In genomic region chr2:113503094-113504042, GRCh38 we compare ENCODE assay signal across 9 cellular contexts. TPM values are rescaled to one million over a fixed set of nuclear protein-coding genes. Genes with fewer than 3 reads are reported as not detected.
DNase-seq lines count a peak whose midpoint lies in the region; TF ChIP-seq lines count a peak whose summit lies in the region.
"Not testable (repeated sequence)": the region's sequence is repeated elsewhere in the genome, so short reads cannot be mapped to it uniquely, and the experiment has no call there.
"Had no signal": no experiment of that assay in that cellular context is flagged by ENCODE, and none has a peak within 500 bp of the region (broad histone marks: within the 10 kb centered on the region; RNA-seq: fewer than 3 reads in every experiment).

No MANE protein-coding gene starts in this region.

- H3K9ac ChIP-seq in duodenal mucosa (ENCODE audit: low read depth in 1 of 2, low read length in 2 of 2) = not testable (repeated sequence)

- peaks cover 45% of the 10 kb centered on the region for H3K27me3 Mint-ChIP-seq in type B pancreatic cell

- TF ChIP-seq CTCF in GM12865 (IDR thresholded peaks at IDR 0.05; ENCODE audit: insufficient read depth, low read depth, low read length, missing control alignments); HEK293 (tag by site-specific recombination; IDR thresholded peaks at IDR 0.05); ovary (IDR thresholded peaks at IDR 0.05); type B pancreatic cell (conservative IDR thresholded peaks at IDR 0.05): not testable (repeated sequence)

- not testable (repeated sequence) for H3K9me3 ChIP-seq in HEK293 (ENCODE audit: control insufficient read depth, insufficient read depth, low read depth, low read length); duodenal mucosa (ENCODE audit: control insufficient read depth in 1 of 2, low read length in 2 of 2); ovary

- TF ChIP-seq EP300 in ovary (IDR thresholded peaks at IDR 0.05) = not testable (repeated sequence)

- WGBS in ovary, 3 donors = 1 to 3% methylated on average over 80 to 116 of the region's 116 CpGs; no CpG with 5 or more reads in 1 of the 3 donors

- H3K4me3 Mint-ChIP-seq in type B pancreatic cell = peak overlapping the region; percentile 68

- TF ChIP-seq POLR2A in ovary (IDR thresholded peaks at IDR 0.05) = not testable (repeated sequence)

- H3K4me3 ChIP-seq in GM12865 (ENCODE audit: low read depth, low read length) = peak overlapping the region; percentile 26
- H3K4me3 ChIP-seq in HEK293 (ENCODE audit: low read depth, low read length) = peak overlapping the region; percentile 40
- H3K4me3 ChIP-seq in duodenal mucosa (ENCODE audit: low read depth in 1 of 2, low read length in 2 of 2) = peak overlapping the region; percentile 47 to 48
- H3K4me3 ChIP-seq in ovary = peak overlapping the region; percentile 21

- not testable (repeated sequence) for H3K27ac Mint-ChIP-seq in type B pancreatic cell

- H3K4me1 ChIP-seq in HEK293 (ENCODE audit: control insufficient read depth, insufficient read depth, low read length); duodenal mucosa (ENCODE audit: control insufficient read depth in 1 of 2, insufficient read depth in 2 of 2, low read length in 2 of 2); ovary (ENCODE audit: insufficient read depth): not testable (repeated sequence)

- H3K9me3 Mint-ChIP-seq in type B pancreatic cell = not testable (repeated sequence)

- peak; percentile 28 for DNase-seq in GM12865 (ENCODE audit: low read depth)
- DNase-seq in M059J (ENCODE audit: low read depth) = peak; percentile 16
- peak; percentile 57 for DNase-seq in activated T-cell treated with anti-CD3 and anti-CD28 coated beads, Interleukin-2, amount 50 U/mL, for 1 hour
- peak; percentile 24 for DNase-seq in iPS-NIHi11 (ENCODE audit: low spot score)
- DNase-seq in ovary = peak in 1 of 5 donors; percentile 15
- not testable (repeated sequence) for DNase-seq in type B pancreatic cell (ENCODE audit: extremely low spot score, unreplicated experiment)

- intact Hi-C loops in ovary (cut with DNase I) = not testable (repeated sequence)

- H3K4me1 Mint-ChIP-seq in type B pancreatic cell (ENCODE audit: unreplicated experiment) = not testable (repeated sequence)

- not testable (repeated sequence) for H3K36me3 ChIP-seq in HEK293 (ENCODE audit: control insufficient read depth in 2 of 2, insufficient read depth in 1 of 2, low read length in 2 of 2); duodenal mucosa (ENCODE audit: control insufficient read depth in 1 of 2, insufficient read depth in 2 of 2, low read length in 2 of 2); ovary

- H3K27ac ChIP-seq in HEK293 (ENCODE audit: extremely low read depth, low read depth, low read length); duodenal mucosa (ENCODE audit: low read depth, low read length); ovary: not testable (repeated sequence)

- H3K36me3 Mint-ChIP-seq in type B pancreatic cell = not testable (repeated sequence)

- POLR2A ChIA-PET in HEK293 (lab: Yijun Ruan, JAX) = not testable (repeated sequence)

- CTCF ChIA-PET in HEK293 (lab: Yijun Ruan, JAX) = not testable (repeated sequence)

- H3K27me3 ChIP-seq in duodenal mucosa (ENCODE audit: control insufficient read depth in 1 of 2, insufficient read depth in 2 of 2, low read length in 2 of 2); ovary: not testable (repeated sequence)

TF ChIP-seq in HEK293, 187 proteins besides CTCF, POLR2A, EP300 and RAD21:
- TF ChIP-seq ZIC2 (tag by site-specific recombination; IDR thresholded peaks at IDR 0.05) (peak; percentile 56; the same call in 1 of the 2 replicates), PRDM10 (tag by site-specific recombination; IDR thresholded peaks at IDR 0.05) (peak; percentile 28; the same call in 1 of the 2 replicates), ZBTB26 (tag by site-specific recombination; optimal IDR thresholded peaks at IDR 0.05) (peak; percentile 90), ZBTB20 (tag by site-specific recombination; IDR thresholded peaks at IDR 0.05) (peak; percentile 38; the same call in 1 of the 2 replicates), ZNF335 (tag by site-specific recombination; conservative IDR thresholded peaks at IDR 0.05) (peak; percentile 19; the same call in 1 of the 2 replicates)
TF ChIP-seq in HEK293: peak in this region for 5; not testable (repeated sequence) for 182.

RNA-seq across cellular contexts. Expression of gene FOXD4L1, which starts 4.9 kb away (rescaled TPM):
- 0.07 TPM in 1 of 2 replicates, not detected in the other for total RNA-seq in M059J (2014; rRNA removed; shearing (Covaris generic))
- total RNA-seq in ovary (under 1 TPM in 4 of 7 donors, not detected in 3; 0.12 to 0.25 (median 0.19) TPM), type B pancreatic cell (ENCODE audit: low replicate concordance) (0.48 TPM in 1 of 2 replicates, not detected in the other)
- not detected for polyA plus RNA-seq in ovary
- total RNA-seq: sciatic nerve had no signal
